Comparison of ENCODE assay signal across 7 cellular contexts in the genomic region with DNA sequence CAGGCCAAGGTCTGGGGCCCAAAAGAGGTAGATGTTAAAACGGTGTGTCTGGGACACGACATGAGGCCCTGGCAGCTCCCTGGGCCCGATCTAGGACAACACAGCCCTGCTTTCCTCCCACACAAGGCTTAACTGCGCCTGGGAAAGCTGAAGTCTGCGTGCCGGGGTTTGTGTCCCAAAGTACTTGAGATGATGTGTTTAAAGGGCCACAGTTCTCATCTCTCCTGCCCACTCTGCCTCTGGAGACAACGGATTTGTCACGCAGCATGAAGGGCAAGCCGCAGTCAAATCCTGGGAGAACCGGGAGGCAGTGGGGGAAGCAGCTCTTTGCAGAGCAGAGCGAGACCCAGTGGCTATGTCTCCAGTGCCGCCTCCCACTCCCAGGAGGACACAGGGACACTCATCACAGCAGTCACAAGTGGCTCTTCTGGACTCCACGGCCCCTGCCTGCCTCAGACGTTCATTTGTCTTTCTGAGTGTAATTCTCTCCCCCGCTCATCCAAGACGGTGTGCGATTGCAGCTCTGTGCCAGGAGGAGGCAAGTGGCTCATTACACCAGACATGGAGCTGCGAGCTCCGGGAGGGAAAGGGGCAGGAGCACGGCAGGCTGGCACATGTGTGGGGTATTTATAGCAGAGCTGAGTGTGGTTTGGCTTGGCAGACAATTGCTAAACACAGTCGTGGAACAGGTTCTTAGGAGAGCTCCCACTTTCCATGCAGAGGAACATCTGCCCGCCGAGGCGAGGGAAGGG. TPM values are rescaled to one million over a fixed set of nuclear protein-coding genes. Genes with fewer than 3 reads are reported as not detected.
DNase-seq lines count a peak whose midpoint lies in the region; ATAC-seq and TF ChIP-seq lines count a peak whose summit lies in the region.

No MANE protein-coding gene starts in this region.

- TF ChIP-seq CTCF in lower leg skin (IDR thresholded peaks at IDR 0.05) (no peak), upper lobe of left lung (IDR thresholded peaks at IDR 0.05) (peak in 3 of 6 experiments; percentile 18 to 43 (median 26))

- ATAC-seq in upper lobe of left lung (ENCODE audit: low FRiP score in 2 of 2) = peak; percentile 52 to 72
- ATAC-seq in GM21619 (IDR thresholded peaks at IDR 0.05; ENCODE audit: unreplicated experiment) = no peak

- no peak overlapping the region for H3K27ac ChIP-seq in upper lobe of left lung

- H3K4me3 ChIP-seq in lower leg skin (ENCODE audit: low read depth, poor library complexity, severe bottlenecking) (no peak overlapping the region), upper lobe of left lung (peak overlapping the region in 2 of 4 donors; percentile 20 to 22)

- TF ChIP-seq POLR2A in lower leg skin (IDR thresholded peaks at IDR 0.05) (no peak), upper lobe of left lung (IDR thresholded peaks at IDR 0.05) (no peak)

- H3K27me3 ChIP-seq in upper lobe of left lung = no peaks in the 10 kb centered on the region

- intact Hi-C loops in lower leg skin (cut with DNase I; ENCODE audit: low total_unique reads) = no loop called here

- TF ChIP-seq EP300 in upper lobe of left lung (IDR thresholded peaks at IDR 0.05) = no peak

- in situ Hi-C loops in KBM-7 (cut with MboI; ENCODE audit: low pct_unique_long_range_greater_than_20kb, low sequenced_read_pairs) = no loop called here

- DNase-seq in NCI-H187 treated with DMSO at 0.1 percent for 48 hours (lab: John Stamatoyannopoulos, UW) (peak; percentile 62), astrocyte of the hippocampus (ENCODE audit: low read depth, low spot score) (peak; percentile 14), lower leg skin (ENCODE audit: low spot score in 2 of 2) (peak; percentile 82 to 93), upper lobe of left lung (peak; percentile 44 to 72), dermis blood vessel endothelial cell (no peak), KBM-7 (no peak)

- 22 to 24% methylated on average over 23 to 24 of the region's 24 CpGs for WGBS in lower leg skin, 2 donors
- 57 to 65% methylated on average over 13 to 24 of the region's 24 CpGs for WGBS in upper lobe of left lung, 2 donors

- no peaks in the 10 kb centered on the region for H3K9me3 ChIP-seq in upper lobe of left lung

- H3K4me1 ChIP-seq in upper lobe of left lung = peaks cover 8 to 12% (median 10%) of the 10 kb centered on the region in 4 donors

- H3K36me3 ChIP-seq in upper lobe of left lung = no peaks in the 10 kb centered on the region

RNA-seq across cellular contexts. Expression of a gene that starts 57.7 kb away (rescaled TPM):
- total RNA-seq in lower leg skin (10 to 100 TPM; 23.5 to 42.7 (median 30.2) TPM), upper lobe of left lung (10 to 100 TPM; 14.0 to 43.6 (median 24.2) TPM), dermis blood vessel endothelial cell (39.7 and 40.3 TPM in 2 replicates)

RNA-seq across cellular contexts. Expression of a gene that starts 58.8 kb away (rescaled TPM):
- total RNA-seq in lower leg skin = 1 to 10 TPM in 3 of 4 donors, not detected in 1; 1.4 to 2.8 (median 2.8) TPM
- 1 to 10 TPM in 1 of 6 donors, under 1 TPM in 1, not detected in 4; 0.92 to 1.3 TPM for total RNA-seq in upper lobe of left lung
- not detected in 2 replicates for total RNA-seq in dermis blood vessel endothelial cell

Comparison
In these comparisons a context has a peak if more than half of its experiments do, and no peak if none do; other contexts are left out.
1. DNase-seq: peak in NCI-H187 treated with DMSO at 0.1 percent for 48 hours (single experiment), astrocyte of the hippocampus (single experiment), lower leg skin (2 of 2) and upper lobe of left lung (2 of 2); none in dermis blood vessel endothelial cell (single experiment) and KBM-7 (single experiment).